ENCODE assay signal across 8 cellular contexts in the genomic region with DNA sequence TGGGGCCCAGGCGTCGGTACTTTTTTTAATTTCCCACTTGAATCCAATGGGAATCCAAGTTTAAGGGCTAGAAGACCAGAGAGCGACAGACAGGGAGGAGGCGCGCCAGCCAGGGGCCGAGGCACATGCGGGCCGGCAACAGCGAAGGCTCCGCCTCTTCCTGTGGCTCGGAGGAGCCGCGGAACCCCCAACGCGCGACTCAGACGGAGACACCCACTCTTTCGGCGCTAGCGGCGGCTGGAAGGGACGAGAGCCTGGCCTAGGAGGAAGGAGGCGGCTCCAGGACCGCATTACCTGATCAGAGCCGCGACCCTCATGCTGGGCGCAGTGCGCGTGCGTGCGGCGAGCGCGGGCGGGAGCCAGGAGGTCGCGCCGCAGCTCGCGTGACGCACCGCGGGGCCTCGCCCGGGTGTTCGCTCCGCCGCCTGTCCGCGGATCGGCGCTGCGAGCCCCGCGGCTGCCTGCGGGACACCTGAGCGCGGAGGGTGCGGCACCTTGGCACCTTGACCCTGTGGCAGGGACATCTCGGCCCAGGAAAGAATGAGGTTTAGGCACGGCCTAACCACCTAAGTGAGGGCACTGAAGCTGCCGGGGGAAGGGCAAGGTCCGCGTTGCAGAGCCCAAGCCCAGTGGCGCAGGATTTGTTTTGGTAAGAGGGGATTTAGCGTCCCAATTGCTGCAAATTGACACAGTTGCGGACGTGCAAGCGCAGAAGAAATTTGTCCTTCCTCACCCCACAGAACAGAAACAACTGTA. TPM values are rescaled to one million over a fixed set of nuclear protein-coding genes. Genes with fewer than 3 reads are reported as not detected.
DNase-seq lines count a peak whose midpoint lies in the region; ATAC-seq, FAIRE-seq and TF ChIP-seq lines count a peak whose summit lies in the region.

A gene with protein sequence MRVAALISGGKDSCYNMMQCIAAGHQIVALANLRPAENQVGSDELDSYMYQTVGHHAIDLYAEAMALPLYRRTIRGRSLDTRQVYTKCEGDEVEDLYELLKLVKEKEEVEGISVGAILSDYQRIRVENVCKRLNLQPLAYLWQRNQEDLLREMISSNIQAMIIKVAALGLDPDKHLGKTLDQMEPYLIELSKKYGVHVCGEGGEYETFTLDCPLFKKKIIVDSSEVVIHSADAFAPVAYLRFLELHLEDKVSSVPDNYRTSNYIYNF (minus strand): TSS at position 341 of the 756 bp plus-strand sequence. CDS start 24 bp downstream, at position 317.

- TF ChIP-seq CTCF in dorsolateral prefrontal cortex (IDR thresholded peaks at IDR 0.05 in 54 of 56, conservative IDR thresholded peaks at IDR 0.05 in 2 of 56; ENCODE audit: low read depth in 1 of 56, partially characterized antibody in 56 of 56) (peak in 25 of 56 donors; percentile 2 to 46 (median 19)), lower lobe of right lung (IDR thresholded peaks at IDR 0.05) (peak; percentile 18)

- H3K9me3 ChIP-seq in lower lobe of right lung, result no peaks in the 10 kb centered on the region

- H3K4me1 ChIP-seq in lower lobe of right lung, result peaks cover 25% of the 10 kb centered on the region

- no peaks in the 10 kb centered on the region for H3K36me3 ChIP-seq in lower lobe of right lung

- H3K27ac ChIP-seq in dorsolateral prefrontal cortex, result peak within 1 kb of the TSS; percentile 9 to 98 (median 94)
- H3K27ac ChIP-seq in lower lobe of right lung, result peak within 1 kb of the TSS; percentile 99

- DNase-seq in C1 segment of cervical spinal cord (lab: John Stamatoyannopoulos, UW) (peak; percentile 33 to 90 (median 82)), GM19239 (ENCODE audit: insufficient read length, low spot score) (peak; percentile 52), NCI-H748 (lab: John Stamatoyannopoulos, UW; ENCODE audit: unreplicated experiment) (peak; percentile 48), dorsolateral prefrontal cortex (peak; percentile 59 to 84 (median 74)), lower lobe of right lung (peak; percentile 90)
- peak; percentile 74 to 83 for DNase-seq in activated CD4-positive, alpha-beta T cell treated with anti-CD3 and anti-CD28 coated beads, Interleukin-2, amount 50 U/mL, for 4 hours
- peak; percentile 37 to 72 (median 55) for DNase-seq in stimulated activated CD4-positive, alpha-beta T cell treated with anti-CD3 and anti-CD28 coated beads, TNF-alpha, amount 100 ng/mL, for 1 hour (ENCODE audit: low read depth in 3 of 3, low spot score in 1 of 3)

- intact Hi-C loops in dorsolateral prefrontal cortex (cut with DNase I), result no loop called here
- intact Hi-C loops in lower lobe of right lung (cut with DNase I), result no loop called here

- peak; percentile 90 for ATAC-seq in HG03442 (IDR thresholded peaks at IDR 0.05; ENCODE audit: unreplicated experiment)
- peak; percentile 95 to 97 for ATAC-seq in lower lobe of right lung

- H3K27me3 ChIP-seq in dorsolateral prefrontal cortex, result no peaks in the 10 kb centered on the region
- H3K27me3 ChIP-seq in lower lobe of right lung (ENCODE audit: low read depth), result no peaks in the 10 kb centered on the region

- H3K4me3 ChIP-seq in dorsolateral prefrontal cortex, result peak within 1 kb of the TSS; percentile 61 to 96 (median 83)
- H3K4me3 ChIP-seq in lower lobe of right lung, result peak within 1 kb of the TSS; percentile 77

- peak; percentile 84 for FAIRE-seq in GM19239 (lab: Jason Lieb, UNC)

RNA-seq across cellular contexts. Expression of the gene that starts here (rescaled TPM):
- 10 to 100 TPM in 115 of 120 experiments, 1 to 10 TPM in 5; 6.2 to 32.7 (median 17.5) TPM for total RNA-seq in dorsolateral prefrontal cortex
- 9.2 TPM for total RNA-seq in lower lobe of right lung

Comparison
In these comparisons a context has a peak if more than half of its experiments do, and no peak if none do; other contexts are left out.
1. Peak in every context shown above with its lines: DNase-seq, ATAC-seq, H3K4me3 ChIP-seq and H3K27ac ChIP-seq.